6 cellular contexts compared by ENCODE assay signal in the genomic region with DNA sequence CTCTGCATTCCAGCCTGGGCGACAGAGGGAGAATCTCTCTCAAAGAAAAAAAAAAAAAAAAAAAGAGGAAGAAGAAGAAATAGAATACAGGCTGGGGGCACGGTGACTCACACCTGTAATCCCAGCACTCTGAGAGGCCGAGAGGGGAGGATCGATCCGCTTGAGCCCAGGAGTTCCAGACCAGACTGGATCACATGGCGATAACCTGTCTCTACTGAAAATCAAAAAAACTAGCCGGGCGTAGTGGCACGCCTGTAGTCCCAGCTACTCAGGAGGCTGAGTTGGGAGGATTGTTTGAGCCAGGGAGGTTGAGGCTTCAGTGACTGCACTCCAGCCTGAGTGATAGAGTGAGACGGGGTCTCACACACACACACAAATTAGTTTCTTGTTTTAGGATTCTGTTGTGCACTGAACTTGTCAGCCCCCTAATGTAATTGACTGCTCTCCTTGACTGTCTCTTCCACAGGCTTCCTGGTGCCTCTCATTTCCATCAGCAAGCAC. TPM values are rescaled to one million over a fixed set of nuclear protein-coding genes. Genes with fewer than 3 reads are reported as not detected.
A peak's percentile ranks its signal among the peaks of the same experiment; 100 is the strongest.
DNase-seq lines count a peak whose midpoint lies in the region; ATAC-seq and TF ChIP-seq lines count a peak whose summit lies in the region.

No MANE protein-coding gene starts in this region.

- peak overlapping the region; percentile 94 for H3K4me3 Mint-ChIP-seq in neural crest cell

- H3K4me1 ChIP-seq in heart left ventricle = peaks cover 16 to 57% (median 41%) of the 10 kb centered on the region in 12 donors
- peaks cover 3 to 17% of the 10 kb centered on the region in 2 donors for H3K4me1 ChIP-seq in breast epithelium

- no peak for DNase-seq in heart left ventricle
- DNase-seq in Right ventricle myocardium inferior (ENCODE audit: missing footprints) = no peak
- no peak for DNase-seq in breast epithelium (ENCODE audit: low spot score in 2 of 2)
- DNase-seq in neural crest cell (ENCODE audit: low read depth, low spot score) = no peak
- DNase-seq in NK-92 treated with Interleukin-12 subunit alpha and Interleukin-12 subunit beta, amount 100 ng/mL, for 24 hours (lab: John Stamatoyannopoulos, UW) = no peak

- ATAC-seq in heart left ventricle (peak in 1 of 4 donors; percentile 0), Right ventricle myocardium inferior (no peak), HG02763 (IDR thresholded peaks at IDR 0.05; ENCODE audit: unreplicated experiment) (no peak)

- H3K27ac ChIP-seq in heart left ventricle (peak overlapping the region; percentile 92 to 100 (median 98)), breast epithelium (peak overlapping the region; percentile 97)

- peak overlapping the region; percentile 42 to 94 (median 72) for H3K4me3 ChIP-seq in heart left ventricle
- H3K4me3 ChIP-seq in breast epithelium = peak overlapping the region; percentile 63 to 75 (median 75)

- H3K27me3 ChIP-seq in heart left ventricle = no peaks in the 10 kb centered on the region
- no peaks in the 10 kb centered on the region for H3K27me3 ChIP-seq in breast epithelium

- peak overlapping the region; percentile 99 for H3K27ac Mint-ChIP-seq in neural crest cell (ENCODE audit: unreplicated experiment)

- no peaks in the 10 kb centered on the region for H3K36me3 Mint-ChIP-seq in neural crest cell (ENCODE audit: low read depth)

- H3K9me3 Mint-ChIP-seq in neural crest cell = no peaks in the 10 kb centered on the region

- intact Hi-C loops in heart left ventricle (cut with DNase I) = loop anchor here (1.0 to 10.0 kb wide), 10 partner anchors 52 to 194 kb away; a partner anchor contains a TSS
- intact Hi-C loops in Right ventricle myocardium inferior (cut with DNase I) = loop anchor here (1.0 to 2.0 kb wide), 3 partner anchors 29 to 193 kb away; no protein-coding TSS in a partner anchor
- intact Hi-C loops in breast epithelium (cut with DNase I; ENCODE audit: low total_unique reads) = loop anchor here (10.0 kb wide), 1 partner anchor 61 kb away; a partner anchor contains a TSS

- TF ChIP-seq CTCF in heart left ventricle (IDR thresholded peaks at IDR 0.05) (no peak), breast epithelium (IDR thresholded peaks at IDR 0.05) (no peak), neural crest cell (conservative IDR thresholded peaks at IDR 0.05) (no peak)

- TF ChIP-seq POLR2A in heart left ventricle (IDR thresholded peaks at IDR 0.05) = no peak
- no peak for TF ChIP-seq POLR2A in breast epithelium (IDR thresholded peaks at IDR 0.05)

- peaks cover 0 to 31% (median 29%) of the 10 kb centered on the region in 9 donors for H3K36me3 ChIP-seq in heart left ventricle
- no peaks in the 10 kb centered on the region for H3K36me3 ChIP-seq in breast epithelium

- H3K4me1 Mint-ChIP-seq in neural crest cell = peaks cover 31% of the 10 kb centered on the region

- H3K27me3 Mint-ChIP-seq in neural crest cell (ENCODE audit: low read depth) = peaks cover 2% of the 10 kb centered on the region

- H3K9me3 ChIP-seq in heart left ventricle (no peaks in the 10 kb centered on the region), breast epithelium (no peaks in the 10 kb centered on the region)

- WGBS in heart left ventricle, 4 donors = 58 to 67% (median 63%) methylated on average over 10 of the region's 10 CpGs

RNA-seq across cellular contexts. Expression of a gene that starts 1.0 kb away (rescaled TPM):
- total RNA-seq in heart left ventricle (10 to 100 TPM; 34.5 to 58.1 (median 42.6) TPM), Right ventricle myocardium inferior (33.0 TPM), breast epithelium (10 to 100 TPM; 53.1 to 71.9 (median 55.5) TPM), neural crest cell (63.4 and 66.7 TPM in 2 replicates)
- 10 to 100 TPM; 16.1 to 55.4 TPM for polyA plus RNA-seq in heart left ventricle

RNA-seq across cellular contexts. Expression of a gene that starts 10.7 kb away (rescaled TPM):
- total RNA-seq in heart left ventricle (10 to 100 TPM; 23.9 to 55.9 (median 32.8) TPM), Right ventricle myocardium inferior (29.1 TPM), breast epithelium (10 to 100 TPM; 59.3 to 74.6 (median 66.1) TPM), neural crest cell (64.0 and 66.2 TPM in 2 replicates)
- polyA plus RNA-seq in heart left ventricle = 10 to 100 TPM; 26.6 to 28.1 TPM

RNA-seq across cellular contexts. Expression of a gene that starts 11.2 kb away (rescaled TPM):
- 100 to 1,000 TPM; 174 to 217 (median 197) TPM for total RNA-seq in heart left ventricle
- polyA plus RNA-seq in heart left ventricle = 100 to 1,000 TPM; 276 to 287 TPM
- total RNA-seq in Right ventricle myocardium inferior = 218 TPM
- total RNA-seq in breast epithelium = 100 to 1,000 TPM; 118 to 165 (median 150) TPM
- 191 and 208 TPM in 2 replicates for total RNA-seq in neural crest cell

RNA-seq across cellular contexts. Expression of a gene that starts 19.6 kb away (rescaled TPM):
- total RNA-seq in heart left ventricle (10 to 100 TPM in 1 of 9 donors, 1 to 10 TPM in 3, under 1 TPM in 2, not detected in 3; 0.52 to 38.9 (median 1.0) TPM), Right ventricle myocardium inferior (1.1 TPM), breast epithelium (10 to 100 TPM in 1 of 3 donors, 1 to 10 TPM in 1, under 1 TPM in 1; 0.32 to 18.7 (median 1.6) TPM), neural crest cell (4.5 and 6.4 TPM in 2 replicates)
- under 1 TPM; 0.61 to 0.69 TPM for polyA plus RNA-seq in heart left ventricle

RNA-seq across cellular contexts. Expression of a gene that starts 27.5 kb away (rescaled TPM):
- total RNA-seq in heart left ventricle (10 to 100 TPM; 12.8 to 22.6 (median 15.5) TPM), Right ventricle myocardium inferior (17.0 TPM), breast epithelium (10 to 100 TPM; 13.1 to 20.8 (median 17.1) TPM), neural crest cell (19.0 and 25.9 TPM in 2 replicates)
- 10 to 100 TPM; 20.8 to 26.5 TPM for polyA plus RNA-seq in heart left ventricle
